Comparison of ENCODE assay signal across 11 cellular contexts in genomic region chr6:125792680-125793079, GRCh38. TPM values are rescaled to one million over a fixed set of nuclear protein-coding genes. Genes with fewer than 3 reads are reported as not detected.
DNase-seq lines count a peak whose midpoint lies in the region; ATAC-seq and TF ChIP-seq lines count a peak whose summit lies in the region.
"Had no signal": no experiment of that assay in that cellular context is flagged by ENCODE, and none has a peak within 500 bp of the region (broad histone marks: within the 10 kb centered on the region; RNA-seq: fewer than 3 reads in every experiment).

No MANE protein-coding gene starts in this region.

- no peaks in the 10 kb centered on the region for H3K36me3 ChIP-seq in naive thymus-derived CD4-positive, alpha-beta T cell (ENCODE audit: control insufficient read depth in 2 of 3, insufficient read depth in 3 of 3, low read length in 3 of 3)

- peaks cover 64% of the 10 kb centered on the region for H3K4me1 Mint-ChIP-seq in activated T-cell treated with anti-CD3 and anti-CD28 coated beads, Interleukin-2, amount 50 U/mL, for 72 hours (ENCODE audit: low read depth)
- H3K4me1 Mint-ChIP-seq in activated naive CD8-positive, alpha-beta T cell (ENCODE audit: low read depth): peaks cover 60% of the 10 kb centered on the region
- H3K4me1 Mint-ChIP-seq in naive thymus-derived CD4-positive, alpha-beta T cell: peaks cover 33 to 66% (median 57%) of the 10 kb centered on the region in 7 donors

- CTCF ChIA-PET in naive thymus-derived CD4-positive, alpha-beta T cell (lab: Charles Lee): interaction anchor here (0.9 kb wide), 1 partner anchor 8 kb away, joined by 3 read pairs; no protein-coding TSS in a partner anchor

- H3K27ac ChIP-seq in temporal lobe (ENCODE audit: low read depth, low read length): peak overlapping the region; percentile 38
- H3K27ac ChIP-seq in naive thymus-derived CD4-positive, alpha-beta T cell (ENCODE audit: low read depth, low read length): no peak overlapping the region

- H3K4me3 Mint-ChIP-seq in activated T-cell treated with anti-CD3 and anti-CD28 coated beads, Interleukin-2, amount 50 U/mL, for 72 hours: peak overlapping the region; percentile 88 to 91
- peak overlapping the region; percentile 90 for H3K4me3 Mint-ChIP-seq in activated naive CD8-positive, alpha-beta T cell
- H3K4me3 Mint-ChIP-seq in naive thymus-derived CD4-positive, alpha-beta T cell: peak overlapping the region in 2 of 10 donors; percentile 39 to 64
- H3K4me3 Mint-ChIP-seq: activated B cell treated with CpG ODN at 0.5 μM for 24 hours had no signal

- H3K4me1 ChIP-seq in naive thymus-derived CD4-positive, alpha-beta T cell (ENCODE audit: control insufficient read depth in 2 of 2, insufficient read depth in 2 of 2, low read length in 2 of 2): peaks cover 28 to 37% of the 10 kb centered on the region in 2 donors

- no peaks in the 10 kb centered on the region for H3K9me3 ChIP-seq in naive thymus-derived CD4-positive, alpha-beta T cell (ENCODE audit: control insufficient read depth in 2 of 3, low read length in 3 of 3)

- H3K4me3 ChIP-seq in fibroblast of villous mesenchyme (ENCODE audit: low read depth, low read length): peak overlapping the region; percentile 87
- no peak overlapping the region for H3K4me3 ChIP-seq in naive thymus-derived CD4-positive, alpha-beta T cell (ENCODE audit: low read length)

- no peaks in the 10 kb centered on the region for H3K27me3 Mint-ChIP-seq in activated T-cell treated with anti-CD3 and anti-CD28 coated beads, Interleukin-2, amount 50 U/mL, for 72 hours (ENCODE audit: low read depth)
- no peaks in the 10 kb centered on the region for H3K27me3 Mint-ChIP-seq in activated naive CD8-positive, alpha-beta T cell
- no peaks in the 10 kb centered on the region for H3K27me3 Mint-ChIP-seq in naive thymus-derived CD4-positive, alpha-beta T cell
- H3K27me3 Mint-ChIP-seq: activated B cell treated with CpG ODN at 0.5 μM for 24 hours had no signal

- DNase-seq in activated T-cell treated with anti-CD3 and anti-CD28 coated beads, Interleukin-2, amount 50 U/mL, for 72 hours: no peak
- no peak for DNase-seq in activated T-cell treated with anti-CD3 and anti-CD28 coated beads, Interleukin-2, amount 50 U/mL, for 48 hours
- DNase-seq in fibroblast of villous mesenchyme (ENCODE audit: low read depth) (peak; percentile 77), NCI-H2107 (lab: John Stamatoyannopoulos, UW) (no peak), SHP77 treated with DMSO at 0.1 percent for 48 hours (lab: John Stamatoyannopoulos, UW) (no peak)
- DNase-seq in naive thymus-derived CD4-positive, alpha-beta T cell: no peak
- DNase-seq: activated B cell treated with CpG ODN at 0.5 μM for 24 hours, NCI-H774, trophoblast cell had no signal

- peaks cover 0 to 2% of the 10 kb centered on the region in 2 donors for H3K36me3 Mint-ChIP-seq in activated T-cell treated with anti-CD3 and anti-CD28 coated beads, Interleukin-2, amount 50 U/mL, for 72 hours (ENCODE audit: insufficient read depth in 2 of 2)
- H3K36me3 Mint-ChIP-seq in activated naive CD8-positive, alpha-beta T cell: peaks cover 3% of the 10 kb centered on the region
- H3K36me3 Mint-ChIP-seq in naive thymus-derived CD4-positive, alpha-beta T cell: peaks cover 3 to 13% (median 5%) of the 10 kb centered on the region in 5 donors

- no peaks in the 10 kb centered on the region for H3K9me3 Mint-ChIP-seq in activated T-cell treated with anti-CD3 and anti-CD28 coated beads, Interleukin-2, amount 50 U/mL, for 72 hours
- H3K9me3 Mint-ChIP-seq in activated naive CD8-positive, alpha-beta T cell (ENCODE audit: low read depth): no peaks in the 10 kb centered on the region
- H3K9me3 Mint-ChIP-seq in naive thymus-derived CD4-positive, alpha-beta T cell: no peaks in the 10 kb centered on the region
- H3K9me3 Mint-ChIP-seq: activated B cell treated with CpG ODN at 0.5 μM for 24 hours had no signal

- no peaks in the 10 kb centered on the region for H3K27me3 ChIP-seq in naive thymus-derived CD4-positive, alpha-beta T cell (ENCODE audit: control insufficient read depth in 2 of 2, insufficient read depth in 2 of 2, low read length in 2 of 2)

- H3K27ac Mint-ChIP-seq in activated T-cell treated with anti-CD3 and anti-CD28 coated beads, Interleukin-2, amount 50 U/mL, for 72 hours: peak overlapping the region; percentile 74
- H3K27ac Mint-ChIP-seq in activated naive CD8-positive, alpha-beta T cell: peak overlapping the region; percentile 89
- H3K27ac Mint-ChIP-seq in naive thymus-derived CD4-positive, alpha-beta T cell: peak overlapping the region in 1 of 9 donors; percentile 61
- H3K27ac Mint-ChIP-seq: activated B cell treated with CpG ODN at 0.5 μM for 24 hours had no signal

- no peak for TF ChIP-seq CTCF in fibroblast of villous mesenchyme (IDR thresholded peaks at IDR 0.05; ENCODE audit: insufficient read depth, low read depth, low read length)

- POLR2A ChIA-PET in naive thymus-derived CD4-positive, alpha-beta T cell (lab: Charles Lee): interaction anchor here (1.4 to 5.5 kb wide), 4 partner anchors 12 to 164 kb away, joined by 4 to 356 read pairs (median 78); partner anchors contain the start of gene HINT3

- no peak for ATAC-seq in activated T-cell treated with anti-CD3 and anti-CD28 coated beads, Interleukin-2, amount 50 U/mL, for 72 hours (replicated peaks in 1 of 2)
- ATAC-seq in naive thymus-derived CD4-positive, alpha-beta T cell: no peak

- intact Hi-C loops in naive thymus-derived CD4-positive, alpha-beta T cell (cut with micrococcal nuclease): no loop called here

RNA-seq across cellular contexts. Expression of gene NCOA7, which starts 1.9 kb away (rescaled TPM):
- total RNA-seq in activated T-cell treated with anti-CD3 and anti-CD28 coated beads, Interleukin-2, amount 50 U/mL, for 72 hours: 10 to 100 TPM; 59.6 to 69.1 TPM
- total RNA-seq in fibroblast of villous mesenchyme (21.6 and 52.7 TPM in 2 replicates), temporal lobe (29.7 TPM)
- 10 to 100 TPM; 30.6 to 55.6 (median 38.0) TPM for total RNA-seq in naive thymus-derived CD4-positive, alpha-beta T cell
- 10 to 100 TPM; 12.8 to 23.4 TPM for polyA plus RNA-seq in naive thymus-derived CD4-positive, alpha-beta T cell

RNA-seq across cellular contexts. Expression of gene HEY2, which starts 43.2 kb away (rescaled TPM):
- under 1 TPM in 1 of 2 donors, not detected in 1; 0.12 TPM for total RNA-seq in activated T-cell treated with anti-CD3 and anti-CD28 coated beads, Interleukin-2, amount 50 U/mL, for 72 hours
- total RNA-seq in fibroblast of villous mesenchyme (0.32 TPM in 1 of 2 replicates, not detected in the other), temporal lobe (0.98 TPM)
- total RNA-seq in naive thymus-derived CD4-positive, alpha-beta T cell: under 1 TPM in 3 of 5 experiments, not detected in 2; 0.34 to 0.46 (median 0.46) TPM
- polyA plus RNA-seq in naive thymus-derived CD4-positive, alpha-beta T cell: under 1 TPM; 0.14 to 0.44 TPM
- total RNA-seq: activated B cell treated with CpG ODN at 0.5 μM for 24 hours had no signal
